12 cellular contexts compared by ENCODE assay signal in genomic region chr4:152785639-152786517, GRCh38. TPM values are rescaled to one million over a fixed set of nuclear protein-coding genes. Genes with fewer than 3 reads are reported as not detected.
A peak's percentile ranks its signal among the peaks of the same experiment; 100 is the strongest.
DNase-seq lines count a peak whose midpoint lies in the region; ATAC-seq and TF ChIP-seq lines count a peak whose summit lies in the region.
"Had no signal": no experiment of that assay in that cellular context is flagged by ENCODE, and none has a peak within 500 bp of the region (broad histone marks: within the 10 kb centered on the region; RNA-seq: fewer than 3 reads in every experiment).

No MANE protein-coding gene starts in this region.

- H3K9me3 Mint-ChIP-seq in activated T-cell treated with anti-CD3 and anti-CD28 coated beads, Interleukin-2, amount 50 U/mL, for 72 hours = no peaks in the 10 kb centered on the region
- H3K9me3 Mint-ChIP-seq in dendritic cell treated with granulocyte-macrophage colony-stimulating factor and Interleukin-4, amounts not matched to agents 40 ng/mL and 50 ng/mL, for 4 days = no peaks in the 10 kb centered on the region

- no peaks in the 10 kb centered on the region for H3F3A ChIP-seq in Loucy (ENCODE audit: low read depth)

- TF ChIP-seq POLR2A in suprapubic skin (IDR thresholded peaks at IDR 0.05) (no peak), GM18505 (IDR thresholded peaks at IDR 0.05; ENCODE audit: borderline replicate concordance, extremely low read depth, insufficient read depth, insufficient read length) (no peak)

- H3K4me3 ChIP-seq in Loucy (ENCODE audit: low read length, poor library complexity, severe bottlenecking) (peak overlapping the region; percentile 94), suprapubic skin (peak overlapping the region; percentile 1)
- H3K4me3 ChIP-seq: gastrocnemius medialis, lung had no signal

- no peaks in the 10 kb centered on the region for H3K9me2 ChIP-seq in Loucy (replicated peaks; ENCODE audit: low read depth, low read length)

- no peaks in the 10 kb centered on the region for H3K36me3 Mint-ChIP-seq in activated T-cell treated with anti-CD3 and anti-CD28 coated beads, Interleukin-2, amount 50 U/mL, for 72 hours (ENCODE audit: insufficient read depth in 2 of 2)
- peaks cover 12% of the 10 kb centered on the region for H3K36me3 Mint-ChIP-seq in dendritic cell treated with granulocyte-macrophage colony-stimulating factor and Interleukin-4, amounts not matched to agents 40 ng/mL and 50 ng/mL, for 4 days (ENCODE audit: low read depth)

- DNase-seq in activated T-cell treated with anti-CD3 and anti-CD28 coated beads, Interleukin-2, amount 50 U/mL, for 72 hours = no peak
- DNase-seq in activated T-cell treated with anti-CD3 and anti-CD28 coated beads, Interleukin-2, amount 50 U/mL, for 1 hour = no peak
- DNase-seq in suprapubic skin (ENCODE audit: low spot score in 2 of 2) (no peak), NCI-H187 treated with DMSO at 0.1 percent for 48 hours (lab: John Stamatoyannopoulos, UW) (no peak), NCI-H2081 treated with DMSO at 0.1 percent for 48 hours (lab: John Stamatoyannopoulos, UW) (no peak)
- DNase-seq: C1 segment of cervical spinal cord, gastrocnemius medialis, NCI-H446 treated with DMSO at 0.1 percent for 48 hours had no signal

- H4K20me1 ChIP-seq in Loucy (ENCODE audit: insufficient read depth, low read length, poor library complexity, severe bottlenecking) = peaks cover 39% of the 10 kb centered on the region

- H3K4me3 Mint-ChIP-seq in activated T-cell treated with anti-CD3 and anti-CD28 coated beads, Interleukin-2, amount 50 U/mL, for 72 hours = peak overlapping the region; percentile 3 to 39
- H3K4me3 Mint-ChIP-seq in dendritic cell treated with granulocyte-macrophage colony-stimulating factor and Interleukin-4, amounts not matched to agents 40 ng/mL and 50 ng/mL, for 4 days = no peak overlapping the region

- no peak for ATAC-seq in activated T-cell treated with anti-CD3 and anti-CD28 coated beads, Interleukin-2, amount 50 U/mL, for 72 hours (replicated peaks in 1 of 2)
- no peak for ATAC-seq in GM18505 (IDR thresholded peaks at IDR 0.05; ENCODE audit: unreplicated experiment)
- ATAC-seq: gastrocnemius medialis had no signal

- peak overlapping the region; percentile 43 for H3K9ac ChIP-seq in Loucy (ENCODE audit: low read depth, low read length, poor library complexity, severe bottlenecking)

- peak overlapping the region; percentile 91 for H3K4me2 ChIP-seq in Loucy (ENCODE audit: low read depth, low read length, poor library complexity, severe bottlenecking)

- H3K4me1 ChIP-seq in Loucy (ENCODE audit: insufficient read depth, low read length, poor library complexity, severe bottlenecking) = peaks cover 70% of the 10 kb centered on the region
- peaks cover 52% of the 10 kb centered on the region for H3K4me1 ChIP-seq in suprapubic skin

- H3K27me3 ChIP-seq in Loucy (ENCODE audit: insufficient read depth, low read length, poor library complexity, severe bottlenecking) (no peaks in the 10 kb centered on the region), suprapubic skin (no peaks in the 10 kb centered on the region)
- H3K27me3 ChIP-seq: gastrocnemius medialis had no signal

- H3K79me2 ChIP-seq in Loucy (ENCODE audit: insufficient read depth, low read length) = peaks cover 99% of the 10 kb centered on the region

- peaks cover 36% of the 10 kb centered on the region for H3K4me1 Mint-ChIP-seq in activated T-cell treated with anti-CD3 and anti-CD28 coated beads, Interleukin-2, amount 50 U/mL, for 72 hours (ENCODE audit: low read depth)
- H3K4me1 Mint-ChIP-seq in dendritic cell treated with granulocyte-macrophage colony-stimulating factor and Interleukin-4, amounts not matched to agents 40 ng/mL and 50 ng/mL, for 4 days (ENCODE audit: low read depth) = peaks cover 47% of the 10 kb centered on the region

- H3K27me3 Mint-ChIP-seq in activated T-cell treated with anti-CD3 and anti-CD28 coated beads, Interleukin-2, amount 50 U/mL, for 72 hours (ENCODE audit: low read depth) = no peaks in the 10 kb centered on the region
- H3K27me3 Mint-ChIP-seq in dendritic cell treated with granulocyte-macrophage colony-stimulating factor and Interleukin-4, amounts not matched to agents 40 ng/mL and 50 ng/mL, for 4 days = no peaks in the 10 kb centered on the region

- no peaks in the 10 kb centered on the region for H3K9me3 ChIP-seq in Loucy (ENCODE audit: insufficient read depth, low read depth, low read length)
- H3K9me3 ChIP-seq in suprapubic skin = no peaks in the 10 kb centered on the region
- H3K9me3 ChIP-seq: gastrocnemius medialis had no signal

- no peak for TF ChIP-seq EP300 in suprapubic skin (IDR thresholded peaks at IDR 0.05)

- 46% methylated on average over 3 of the region's 3 CpGs for WGBS in suprapubic skin

- intact Hi-C loops in dendritic cell treated with granulocyte-macrophage colony-stimulating factor and Interleukin-4, amounts not matched to agents 40 ng/mL and 50 ng/mL, for 4 days (cut with micrococcal nuclease) = no loop called here

- TF ChIP-seq CTCF in Loucy (conservative IDR thresholded peaks at IDR 0.05; ENCODE audit: low read length) (no peak), suprapubic skin (IDR thresholded peaks at IDR 0.05) (no peak)

- no peak overlapping the region for H2AFZ ChIP-seq in Loucy (ENCODE audit: low read length)

- peak overlapping the region; percentile 12 for H3K27ac Mint-ChIP-seq in activated T-cell treated with anti-CD3 and anti-CD28 coated beads, Interleukin-2, amount 50 U/mL, for 72 hours
- H3K27ac Mint-ChIP-seq in dendritic cell treated with granulocyte-macrophage colony-stimulating factor and Interleukin-4, amounts not matched to agents 40 ng/mL and 50 ng/mL, for 4 days = peak overlapping the region; percentile 25

- H3K36me3 ChIP-seq in Loucy (ENCODE audit: insufficient read depth, low read length) (no peaks in the 10 kb centered on the region), suprapubic skin (no peaks in the 10 kb centered on the region)
- H3K36me3 ChIP-seq: gastrocnemius medialis had no signal

- H3K27ac ChIP-seq in suprapubic skin = no peak overlapping the region
- H3K27ac ChIP-seq: gastrocnemius medialis had no signal

RNA-seq across cellular contexts. Expression of gene ARFIP1, which starts 6.1 kb away (rescaled TPM):
- total RNA-seq in activated T-cell treated with anti-CD3 and anti-CD28 coated beads, Interleukin-2, amount 50 U/mL, for 72 hours = 10 to 100 TPM; 13.8 to 18.8 TPM
- 10 to 100 TPM; 24.3 to 38.3 (median 27.0) TPM for total RNA-seq in suprapubic skin

RNA-seq across cellular contexts. Expression of gene TIGD4, which starts 6.3 kb away (rescaled TPM):
- total RNA-seq in activated T-cell treated with anti-CD3 and anti-CD28 coated beads, Interleukin-2, amount 50 U/mL, for 72 hours = under 1 TPM; 0.39 to 0.43 TPM
- total RNA-seq in suprapubic skin = under 1 TPM in 2 of 4 donors, not detected in 2; 0.24 to 0.59 TPM
